In genomic region chr2:207746131-207746530, GRCh38 we compare ENCODE assay signal across 7 cellular contexts. TPM values are rescaled to one million over a fixed set of nuclear protein-coding genes. Genes with fewer than 3 reads are reported as not detected.
A peak's percentile ranks its signal among the peaks of the same experiment; 100 is the strongest.
DNase-seq lines count a peak whose midpoint lies in the region; ATAC-seq lines count a peak whose summit lies in the region.

No MANE protein-coding gene starts in this region.

- H3K27ac Mint-ChIP-seq in activated naive CD8-positive, alpha-beta T cell treated with anti-CD3 and anti-CD28 coated beads, Interleukin-2, amount 10 ng/mL, durations not matched to agents 7 days and 5 days = no peak overlapping the region

- intact Hi-C loops in left cardiac atrium (cut with DNase I) = loop anchor here (5.0 to 10.0 kb wide), 4 partner anchors 226 to 329 kb away; no protein-coding TSS in a partner anchor

- ATAC-seq in GM21381 (IDR thresholded peaks at IDR 0.05; ENCODE audit: unreplicated experiment) (peak; percentile 79), left cardiac atrium (peak; percentile 68 to 92)
- ATAC-seq in activated naive CD8-positive, alpha-beta T cell treated with anti-CD3 and anti-CD28 coated beads, Interleukin-2, amount 10 ng/mL, durations not matched to agents 7 days and 5 days (ENCODE audit: low read depth) = peak; percentile 72

- peaks cover 2% of the 10 kb centered on the region for H3K36me3 Mint-ChIP-seq in activated naive CD8-positive, alpha-beta T cell treated with anti-CD3 and anti-CD28 coated beads, Interleukin-2, amount 10 ng/mL, durations not matched to agents 7 days and 5 days

- H3K9me3 Mint-ChIP-seq in activated naive CD8-positive, alpha-beta T cell treated with anti-CD3 and anti-CD28 coated beads, Interleukin-2, amount 10 ng/mL, durations not matched to agents 7 days and 5 days = no peaks in the 10 kb centered on the region

- no peaks in the 10 kb centered on the region for H3K4me1 Mint-ChIP-seq in activated naive CD8-positive, alpha-beta T cell treated with anti-CD3 and anti-CD28 coated beads, Interleukin-2, amount 10 ng/mL, durations not matched to agents 7 days and 5 days

- no peaks in the 10 kb centered on the region for H3K27me3 Mint-ChIP-seq in activated naive CD8-positive, alpha-beta T cell treated with anti-CD3 and anti-CD28 coated beads, Interleukin-2, amount 10 ng/mL, durations not matched to agents 7 days and 5 days

- peak; percentile 40 for DNase-seq in GDM1 (lab: John Stamatoyannopoulos, UW)
- DNase-seq in HK-2 (ENCODE audit: unreplicated experiment) = peak; percentile 34
- peak; percentile 31 to 46 for DNase-seq in NOMO-1 (lab: John Stamatoyannopoulos, UW; ENCODE audit: unreplicated experiment in 2 of 2)
- peak; percentile 33 for DNase-seq in activated naive CD8-positive, alpha-beta T cell treated with anti-CD3 and anti-CD28 coated beads, Interleukin-2, amount 10 ng/mL, durations not matched to agents 7 days and 5 days
- peak; percentile 40 for DNase-seq in left cardiac atrium
- peak; percentile 67 for DNase-seq in renal cortical epithelial cell (ENCODE audit: low read depth)

- POLR2A ChIA-PET in activated naive CD8-positive, alpha-beta T cell treated with anti-CD3 and anti-CD28 coated beads, Interleukin-2, amount 10 ng/mL, durations not matched to agents 7 days and 5 days (lab: Charles Lee) = interaction anchor here (1.7 kb wide), 1 partner anchor 35 kb away, joined by 6 read pairs; the partner anchor contains the start of gene CCNYL1

- H3K4me3 Mint-ChIP-seq in activated naive CD8-positive, alpha-beta T cell treated with anti-CD3 and anti-CD28 coated beads, Interleukin-2, amount 10 ng/mL, durations not matched to agents 7 days and 5 days = no peak overlapping the region

RNA-seq across cellular contexts. Expression of gene FZD5, which starts 23.6 kb away (rescaled TPM):
- total RNA-seq in activated naive CD8-positive, alpha-beta T cell treated with anti-CD3 and anti-CD28 coated beads, Interleukin-2, amount 10 ng/mL, durations not matched to agents 7 days and 5 days = under 1 TPM; 0.40 to 0.50 TPM
- total RNA-seq in left cardiac atrium (1 to 10 TPM; 4.9 to 5.0 TPM), renal cortical epithelial cell (7.8 and 15.4 TPM in 2 replicates)

RNA-seq across cellular contexts. Expression of gene CCNYL1, which starts 34.7 kb away (rescaled TPM):
- 1 to 10 TPM; 6.3 to 8.0 TPM for total RNA-seq in activated naive CD8-positive, alpha-beta T cell treated with anti-CD3 and anti-CD28 coated beads, Interleukin-2, amount 10 ng/mL, durations not matched to agents 7 days and 5 days
- total RNA-seq in left cardiac atrium (10 to 100 TPM; 10.5 to 20.4 TPM), renal cortical epithelial cell (16.8 and 22.8 TPM in 2 replicates)

Comparison
In these comparisons a context has a peak if more than half of its experiments do, and no peak if none do; other contexts are left out.
1. Peak in every context shown above with its lines: DNase-seq and ATAC-seq.